Comparison of ENCODE assay signal across 8 cellular contexts in the genomic region with DNA sequence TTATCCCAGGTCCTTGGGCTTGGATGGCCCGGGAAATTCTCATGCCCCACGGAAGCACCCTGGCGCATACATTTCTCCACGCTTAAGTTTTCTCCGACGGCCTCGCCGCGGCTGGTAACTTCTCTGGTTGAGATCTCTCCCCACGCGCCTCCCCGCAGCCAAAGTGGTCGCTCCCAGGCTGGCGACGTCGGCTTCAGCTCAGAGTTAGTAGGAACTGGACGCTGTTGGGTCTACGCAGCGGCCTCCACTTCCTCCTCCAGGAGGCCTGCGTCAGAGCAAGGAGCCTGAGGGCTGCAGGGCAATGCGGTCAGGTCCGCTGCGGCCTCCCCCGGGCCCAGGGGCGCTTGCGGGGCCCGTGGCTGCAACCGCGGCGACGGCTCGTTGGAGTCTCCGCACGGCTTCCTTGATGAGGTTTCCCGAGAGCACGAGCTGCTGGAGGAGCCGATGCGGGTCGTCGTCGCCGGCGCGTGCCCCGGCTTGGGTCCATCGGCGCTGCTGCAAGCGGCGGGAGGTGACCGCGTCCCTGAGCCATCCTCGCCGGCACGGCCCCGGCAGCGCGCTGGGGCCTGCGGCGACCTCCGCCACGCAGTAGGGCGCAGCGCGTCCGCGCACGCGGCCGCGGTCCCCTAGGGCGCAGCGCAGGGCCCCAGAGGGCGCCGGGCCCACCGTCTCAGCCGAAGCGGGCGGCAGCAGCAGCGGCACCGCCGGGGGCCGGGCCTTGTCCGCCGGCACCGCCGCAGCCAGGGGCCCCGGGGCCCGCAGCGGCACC. TPM values are rescaled to one million over a fixed set of nuclear protein-coding genes. Genes with fewer than 3 reads are reported as not detected.
DNase-seq lines count a peak whose midpoint lies in the region; TF ChIP-seq lines count a peak whose summit lies in the region.

No MANE protein-coding gene starts in this region.

- peaks cover 3 to 12% of the 10 kb centered on the region in 2 experiments; a peak in 2 of 3 replicates for H3K36me3 ChIP-seq in HEK293 (ENCODE audit: control insufficient read depth in 2 of 2, insufficient read depth in 1 of 2, low read length in 2 of 2)
- H3K36me3 ChIP-seq in neutrophil, result peaks cover 46% of the 10 kb centered on the region

- peak; percentile 58 for DNase-seq in GM10266 (ENCODE audit: extremely low spot score)
- DNase-seq in MV-4-11 (lab: John Stamatoyannopoulos, UW), result peak; percentile 58
- peak; percentile 21 for DNase-seq in activated T-helper 1 cell treated with anti-CD3 and anti-CD28 coated beads, Interleukin-12 subunit alpha, Interleukin-12 subunit beta, Interleukin-2, Interleukin-4 antibody, amounts not matched to agents 30 ng/mL and 10 ng/mL and 1 ng/mL, durations not matched to agents 14 hours and 24 hours and 36 hours (ENCODE audit: low spot score)
- peak; percentile 65 for DNase-seq in foreskin melanocyte
- DNase-seq in pons (ENCODE audit: low spot score), result no peak
- DNase-seq in SHP77 treated with DMSO at 0.1 percent for 48 hours (lab: John Stamatoyannopoulos, UW), result no peak

- H3K4me1 ChIP-seq in HEK293 (ENCODE audit: control insufficient read depth, insufficient read depth, low read length) (peaks cover 25% of the 10 kb centered on the region), neutrophil (ENCODE audit: control insufficient read depth in 1 of 2, insufficient read depth in 1 of 2, low read depth in 1 of 2, low read length in 1 of 2) (peaks cover 59 to 61% of the 10 kb centered on the region in 2 experiments)

- H3K27me3 ChIP-seq in neutrophil, result no peaks in the 10 kb centered on the region

- CTCF ChIA-PET in HEK293 (lab: Yijun Ruan, JAX), result interaction anchor here (0.5 to 4.0 kb wide), 9 partner anchors 11 to 368 kb away, joined by 3 to 40 read pairs (median 3); a partner anchor contains a TSS

- H3K4me1 Mint-ChIP-seq in activated T-helper 1 cell treated with anti-CD3 and anti-CD28 coated beads, Interleukin-12 subunit alpha, Interleukin-12 subunit beta, Interleukin-2, Interleukin-4 antibody, amounts not matched to agents 30 ng/mL and 10 ng/mL and 1 ng/mL, durations not matched to agents 14 hours and 24 hours and 36 hours (ENCODE audit: low read depth), result peaks cover 41% of the 10 kb centered on the region

- peaks cover 12% of the 10 kb centered on the region for H3K36me3 Mint-ChIP-seq in activated T-helper 1 cell treated with anti-CD3 and anti-CD28 coated beads, Interleukin-12 subunit alpha, Interleukin-12 subunit beta, Interleukin-2, Interleukin-4 antibody, amounts not matched to agents 30 ng/mL and 10 ng/mL and 1 ng/mL, durations not matched to agents 14 hours and 24 hours and 36 hours (ENCODE audit: low read depth)

- POLR2A ChIA-PET in HEK293 (lab: Yijun Ruan, JAX), result interaction anchor here (1.1 to 5.3 kb wide), 5 partner anchors 8 to 67 kb away, joined by 3 to 27 read pairs (median 18); a partner anchor contains a TSS

- peak overlapping the region; percentile 66 for H3K4me3 ChIP-seq in HEK293 (ENCODE audit: low read depth, low read length)
- H3K4me3 ChIP-seq in neutrophil (ENCODE audit: low read depth in 1 of 2, low read length in 1 of 2), result peak overlapping the region; percentile 88 to 89

- H3K27ac ChIP-seq in HEK293 (ENCODE audit: extremely low read depth, low read depth, low read length) (peak overlapping the region; percentile 99; the same call in 1 of the 2 replicates), neutrophil (peak overlapping the region; percentile 99)

- H3K27me3 Mint-ChIP-seq in activated T-helper 1 cell treated with anti-CD3 and anti-CD28 coated beads, Interleukin-12 subunit alpha, Interleukin-12 subunit beta, Interleukin-2, Interleukin-4 antibody, amounts not matched to agents 30 ng/mL and 10 ng/mL and 1 ng/mL, durations not matched to agents 14 hours and 24 hours and 36 hours (ENCODE audit: insufficient read depth), result peaks cover 24% of the 10 kb centered on the region

- no peaks in the 10 kb centered on the region for H3K9me3 ChIP-seq in HEK293 (ENCODE audit: control insufficient read depth, insufficient read depth, low read depth, low read length)
- no peaks in the 10 kb centered on the region for H3K9me3 ChIP-seq in neutrophil

- H3K27ac Mint-ChIP-seq in activated T-helper 1 cell treated with anti-CD3 and anti-CD28 coated beads, Interleukin-12 subunit alpha, Interleukin-12 subunit beta, Interleukin-2, Interleukin-4 antibody, amounts not matched to agents 30 ng/mL and 10 ng/mL and 1 ng/mL, durations not matched to agents 14 hours and 24 hours and 36 hours, result peak overlapping the region; percentile 75

- TF ChIP-seq CTCF in GM10266 (IDR thresholded peaks at IDR 0.05; ENCODE audit: control insufficient read depth, insufficient read depth, low read depth, missing control alignments) (no peak), HEK293 (tag by site-specific recombination; IDR thresholded peaks at IDR 0.05) (peak; percentile 6; the same call in 1 of the 2 replicates), neutrophil (IDR thresholded peaks at IDR 0.05) (peak; percentile 32)

- intact Hi-C loops in activated T-helper 1 cell treated with anti-CD3 and anti-CD28 coated beads, Interleukin-12 subunit alpha, Interleukin-12 subunit beta, Interleukin-2, Interleukin-4 antibody, amounts not matched to agents 30 ng/mL and 10 ng/mL and 1 ng/mL, durations not matched to agents 14 hours and 24 hours and 36 hours (cut with micrococcal nuclease), result loop anchor here (1.0 to 10.0 kb wide), 6 partner anchors 12 to 746 kb away; a partner anchor contains a TSS

- peak overlapping the region; percentile 86 for H3K4me3 Mint-ChIP-seq in activated T-helper 1 cell treated with anti-CD3 and anti-CD28 coated beads, Interleukin-12 subunit alpha, Interleukin-12 subunit beta, Interleukin-2, Interleukin-4 antibody, amounts not matched to agents 30 ng/mL and 10 ng/mL and 1 ng/mL, durations not matched to agents 14 hours and 24 hours and 36 hours

- no peaks in the 10 kb centered on the region for H3K9me3 Mint-ChIP-seq in activated T-helper 1 cell treated with anti-CD3 and anti-CD28 coated beads, Interleukin-12 subunit alpha, Interleukin-12 subunit beta, Interleukin-2, Interleukin-4 antibody, amounts not matched to agents 30 ng/mL and 10 ng/mL and 1 ng/mL, durations not matched to agents 14 hours and 24 hours and 36 hours

TF ChIP-seq in HEK293, 187 proteins besides CTCF, POLR2A, EP300 and RAD21 (continues in another document):
- no peak for TF ChIP-seq ZNF521 (tag by site-specific recombination; IDR thresholded peaks at IDR 0.05)
- no peak for TF ChIP-seq ZNF555 (tag by site-specific recombination; conservative IDR thresholded peaks at IDR 0.05)
- no peak for TF ChIP-seq ZNF146 (tag by site-specific recombination; IDR thresholded peaks at IDR 0.05)
- TF ChIP-seq ZBTB17 (tag by site-specific recombination; IDR thresholded peaks at IDR 0.05), result peak; percentile 32; the same call in 1 of the 2 replicates
- no peak for TF ChIP-seq ZNF514 (tag by site-specific recombination; IDR thresholded peaks at IDR 0.05)
- TF ChIP-seq ZNF341 (tag by site-specific recombination; IDR thresholded peaks at IDR 0.05; ENCODE audit: low read depth), result peak; percentile 35
- no peak for TF ChIP-seq ZNF423 (tag by site-specific recombination; IDR thresholded peaks at IDR 0.05)
- TF ChIP-seq, protein P1, sequence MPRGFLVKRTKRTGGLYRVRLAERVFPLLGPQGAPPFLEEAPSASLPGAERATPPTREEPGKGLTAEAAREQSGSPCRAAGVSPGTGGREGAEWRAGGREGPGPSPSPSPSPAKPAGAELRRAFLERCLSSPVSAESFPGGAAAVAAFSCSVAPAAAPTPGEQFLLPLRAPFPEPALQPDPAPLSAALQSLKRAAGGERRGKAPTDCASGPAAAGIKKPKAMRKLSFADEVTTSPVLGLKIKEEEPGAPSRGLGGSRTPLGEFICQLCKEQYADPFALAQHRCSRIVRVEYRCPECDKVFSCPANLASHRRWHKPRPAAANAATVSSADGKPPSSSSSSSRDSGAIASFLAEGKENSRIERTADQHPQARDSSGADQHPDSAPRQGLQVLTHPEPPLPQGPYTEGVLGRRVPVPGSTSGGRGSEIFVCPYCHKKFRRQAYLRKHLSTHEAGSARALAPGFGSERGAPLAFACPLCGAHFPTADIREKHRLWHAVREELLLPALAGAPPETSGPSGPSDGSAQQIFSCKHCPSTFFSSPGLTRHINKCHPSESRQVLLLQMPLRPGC (tag by site-specific recombination; IDR thresholded peaks at IDR 0.05), result no peak; the same call in 1 of the 2 replicates
- no peak for TF ChIP-seq ZSCAN23 (tag by site-specific recombination; IDR thresholded peaks at IDR 0.05)
- TF ChIP-seq, protein P2, sequence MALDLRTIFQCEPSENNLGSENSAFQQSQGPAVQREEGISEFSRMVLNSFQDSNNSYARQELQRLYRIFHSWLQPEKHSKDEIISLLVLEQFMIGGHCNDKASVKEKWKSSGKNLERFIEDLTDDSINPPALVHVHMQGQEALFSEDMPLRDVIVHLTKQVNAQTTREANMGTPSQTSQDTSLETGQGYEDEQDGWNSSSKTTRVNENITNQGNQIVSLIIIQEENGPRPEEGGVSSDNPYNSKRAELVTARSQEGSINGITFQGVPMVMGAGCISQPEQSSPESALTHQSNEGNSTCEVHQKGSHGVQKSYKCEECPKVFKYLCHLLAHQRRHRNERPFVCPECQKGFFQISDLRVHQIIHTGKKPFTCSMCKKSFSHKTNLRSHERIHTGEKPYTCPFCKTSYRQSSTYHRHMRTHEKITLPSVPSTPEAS (tag by site-specific recombination; IDR thresholded peaks at IDR 0.05), result no peak
- no peak for TF ChIP-seq ZNF560 (tag by site-specific recombination; IDR thresholded peaks at IDR 0.05; ENCODE audit: borderline replicate concordance)
- TF ChIP-seq ZNF777 (tag by site-specific recombination; IDR thresholded peaks at IDR 0.05; ENCODE audit: borderline replicate concordance), result no peak
- TF ChIP-seq ZNF76 (tag by site-specific recombination; IDR thresholded peaks at IDR 0.05; ENCODE audit: borderline replicate concordance, low read depth), result peak; percentile 34; the same call in 1 of the 2 replicates
- TF ChIP-seq GLIS2 (tag by site-specific recombination; IDR thresholded peaks at IDR 0.05), result peak; percentile 71
- TF ChIP-seq ZBTB20 (tag by site-specific recombination; IDR thresholded peaks at IDR 0.05), result no peak; the same call in 1 of the 2 replicates

RNA-seq across cellular contexts. Expression of a gene that starts 0.7 kb away (rescaled TPM):
- total RNA-seq in activated T-helper 1 cell treated with anti-CD3 and anti-CD28 coated beads, Interleukin-12 subunit alpha, Interleukin-12 subunit beta, Interleukin-2, Interleukin-4 antibody, amounts not matched to agents 30 ng/mL and 10 ng/mL and 1 ng/mL, durations not matched to agents 14 hours and 24 hours and 36 hours, result 10.8 and 11.2 TPM in 2 replicates

RNA-seq across cellular contexts. Expression of a gene that starts 14.7 kb away (rescaled TPM):
- 3.0 and 3.3 TPM in 2 replicates for total RNA-seq in activated T-helper 1 cell treated with anti-CD3 and anti-CD28 coated beads, Interleukin-12 subunit alpha, Interleukin-12 subunit beta, Interleukin-2, Interleukin-4 antibody, amounts not matched to agents 30 ng/mL and 10 ng/mL and 1 ng/mL, durations not matched to agents 14 hours and 24 hours and 36 hours

RNA-seq across cellular contexts. Expression of a gene that starts 41.3 kb away (rescaled TPM):
- total RNA-seq in activated T-helper 1 cell treated with anti-CD3 and anti-CD28 coated beads, Interleukin-12 subunit alpha, Interleukin-12 subunit beta, Interleukin-2, Interleukin-4 antibody, amounts not matched to agents 30 ng/mL and 10 ng/mL and 1 ng/mL, durations not matched to agents 14 hours and 24 hours and 36 hours, result 27.1 and 27.8 TPM in 2 replicates

Comparison
In these comparisons a context has a peak if more than half of its experiments do, and no peak if none do; other contexts are left out.
1. DNase-seq: peak in GM10266 (single experiment), MV-4-11 (single experiment), activated T-helper 1 cell treated with anti-CD3 and anti-CD28 coated beads, Interleukin-12 subunit alpha, Interleukin-12 subunit beta, Interleukin-2, Interleukin-4 antibody, amounts not matched to agents 30 ng/mL and 10 ng/mL and 1 ng/mL, durations not matched to agents 14 hours and 24 hours and 36 hours (single experiment) and foreskin melanocyte (single experiment); none in pons (single experiment) and SHP77 treated with DMSO at 0.1 percent for 48 hours (single experiment).